ENCODE assay signal across 24 cellular contexts in the genomic region with DNA sequence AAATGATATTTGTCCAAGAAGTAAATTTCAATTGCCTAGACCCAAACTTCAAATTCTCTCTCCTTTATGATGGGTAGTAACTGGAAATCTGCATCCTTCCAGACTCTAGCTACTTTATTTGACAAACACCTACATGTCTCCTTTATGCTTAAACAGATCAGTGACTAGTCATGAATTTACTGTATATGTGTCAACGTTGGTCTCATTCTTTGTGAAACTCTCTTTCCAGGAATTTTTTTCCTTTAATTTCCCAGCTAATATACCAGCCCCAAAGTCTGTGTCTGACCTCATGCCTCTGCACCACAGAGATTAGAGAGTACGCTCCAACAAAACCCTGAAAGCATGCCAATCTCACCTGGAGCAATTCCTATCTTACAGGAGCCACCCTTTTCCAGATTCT.
"Had no signal": no experiment of that assay in that cellular context is flagged by ENCODE, and none has a peak within 500 bp of the region (broad histone marks: within the 10 kb centered on the region; RNA-seq: fewer than 3 reads in every experiment).

No MANE protein-coding gene starts in this region.

- H3K27me3 ChIP-seq: colonic mucosa, dorsolateral prefrontal cortex, esophagus muscularis mucosa, esophagus squamous epithelium, foreskin keratinocyte, gastrocnemius medialis, gastroesophageal sphincter, heart left ventricle, heart right ventricle had no signal

- H3K4me3 Mint-ChIP-seq: dendritic cell treated with granulocyte-macrophage colony-stimulating factor and Interleukin-4, amounts not matched to agents 40 ng/mL and 50 ng/mL, for 4 days; effector memory CD8-positive, alpha-beta T cell; endodermal cell had no signal

- H3K4me1 Mint-ChIP-seq: endodermal cell had no signal

- DNase-seq: colonic mucosa; cortex of kidney; dermis blood vessel endothelial cell; dorsolateral prefrontal cortex; effector CD4-positive, alpha-beta T cell; effector CD8-positive, alpha-beta T cell; effector memory CD8-positive, alpha-beta T cell; endodermal cell; erythroblast; esophagus squamous epithelium; foreskin fibroblast; foreskin keratinocyte; foreskin melanocyte; gastrocnemius medialis; glutamatergic neuron; head of caudate nucleus; heart left ventricle; heart right ventricle had no signal

- ATAC-seq: effector memory CD8-positive, alpha-beta T cell; esophagus mucosa; foreskin keratinocyte; gastrocnemius medialis; gastroesophageal sphincter; heart left ventricle; heart right ventricle had no signal

- H3K9me3 ChIP-seq: colonic mucosa, gastrocnemius medialis had no signal

- H3K27me3 Mint-ChIP-seq: dendritic cell treated with granulocyte-macrophage colony-stimulating factor and Interleukin-4, amounts not matched to agents 40 ng/mL and 50 ng/mL, for 4 days; effector memory CD8-positive, alpha-beta T cell had no signal

- H3K27ac ChIP-seq: colonic mucosa, coronary artery, dorsolateral prefrontal cortex, epithelial cell of prostate, esophagus muscularis mucosa, esophagus squamous epithelium, foreskin keratinocyte, gastrocnemius medialis, gastroesophageal sphincter, heart left ventricle, heart right ventricle had no signal

- H3K36me3 ChIP-seq: colonic mucosa, esophagus muscularis mucosa, esophagus squamous epithelium, gastrocnemius medialis, gastroesophageal sphincter, heart left ventricle, heart right ventricle had no signal

- H3K4me1 ChIP-seq: colonic mucosa, esophagus muscularis mucosa, esophagus squamous epithelium, foreskin keratinocyte, gastrocnemius medialis, gastroesophageal sphincter, heart left ventricle, heart right ventricle had no signal

- H3K27ac Mint-ChIP-seq: dendritic cell treated with granulocyte-macrophage colony-stimulating factor and Interleukin-4, amounts not matched to agents 40 ng/mL and 50 ng/mL, for 4 days; effector memory CD8-positive, alpha-beta T cell; endodermal cell had no signal

- H3K4me3 ChIP-seq: colonic mucosa, coronary artery, dorsolateral prefrontal cortex, esophagus muscularis mucosa, esophagus squamous epithelium, gastrocnemius medialis, gastroesophageal sphincter, heart left ventricle, heart right ventricle had no signal
